In genomic region chr15:78898540-78898939, GRCh38 we compare ENCODE assay signal across 20 cellular contexts.
"Had no signal": no experiment of that assay in that cellular context is flagged by ENCODE, and none has a peak within 500 bp of the region (broad histone marks: within the 10 kb centered on the region; RNA-seq: fewer than 3 reads in every experiment).

No MANE protein-coding gene starts in this region.

- H3K9ac ChIP-seq: SK-N-SH had no signal

- H3K9me3 ChIP-seq: gastroesophageal sphincter, mucosa of descending colon, neutrophil, SK-N-SH, tibial nerve had no signal

- FAIRE-seq: keratinocyte had no signal

- DNase-seq: activated CD4-positive, alpha-beta T cell treated with anti-CD3 and anti-CD28 coated beads, Interleukin-2, amount 50 U/mL, for 48 hours; activated CD4-positive, CD25-positive, alpha-beta regulatory T cell treated with anti-CD3 and anti-CD28 coated beads, Interleukin-2, amount 50 U/mL, for 72 hours; activated gamma-delta T cell treated with Interleukin-2 at 50 U/mL for 16 hours; caudate nucleus; effector CD4-positive, alpha-beta T cell; mucosa of descending colon; naive thymus-derived CD4-positive, alpha-beta T cell; posterior cingulate gyrus; Right ventricle myocardium superior; SK-N-SH; T-cell; T1000 had no signal

- H3K4me2 ChIP-seq: SK-N-SH had no signal

- H3K27me3 ChIP-seq: gastroesophageal sphincter, neutrophil, tibial nerve had no signal

- ATAC-seq: gastroesophageal sphincter; left lobe of liver; mucosa of descending colon; naive thymus-derived CD4-positive, alpha-beta T cell; stimulated activated effector memory CD8-positive, alpha-beta T cell treated with anti-CD3 and anti-CD28 coated beads, Interleukin-12 subunit alpha, Interleukin-12 subunit beta, amount 100 ng/mL, for 72 hours; T-cell had no signal

- H3K27me3 Mint-ChIP-seq: naive thymus-derived CD4-positive, alpha-beta T cell; T-cell had no signal

- H3K27ac Mint-ChIP-seq: stimulated activated effector memory CD8-positive, alpha-beta T cell treated with anti-CD3 and anti-CD28 coated beads, Interleukin-12 subunit alpha, Interleukin-12 subunit beta, amount 100 ng/mL, for 72 hours; T-cell had no signal

- H3K4me3 ChIP-seq: coronary artery, gastroesophageal sphincter, mucosa of descending colon, tibial nerve had no signal

- H3K9me3 Mint-ChIP-seq: naive thymus-derived CD4-positive, alpha-beta T cell; stimulated activated effector memory CD8-positive, alpha-beta T cell treated with anti-CD3 and anti-CD28 coated beads, Interleukin-12 subunit alpha, Interleukin-12 subunit beta, amount 100 ng/mL, for 72 hours; T-cell had no signal

- H3K4me3 Mint-ChIP-seq: naive thymus-derived CD4-positive, alpha-beta T cell; stimulated activated effector memory CD8-positive, alpha-beta T cell treated with anti-CD3 and anti-CD28 coated beads, Interleukin-12 subunit alpha, Interleukin-12 subunit beta, amount 100 ng/mL, for 72 hours; T-cell had no signal

- H3K27ac ChIP-seq: coronary artery, epithelial cell of prostate, gastroesophageal sphincter, neutrophil, tibial nerve had no signal
